13 cellular contexts compared by ENCODE assay signal in genomic region chr1:230680300-230681025, GRCh38. TPM values are rescaled to one million over a fixed set of nuclear protein-coding genes. Genes with fewer than 3 reads are reported as not detected.
"Had no signal": no experiment of that assay in that cellular context is flagged by ENCODE, and none has a peak within 500 bp of the region (broad histone marks: within the 10 kb centered on the region; RNA-seq: fewer than 3 reads in every experiment).

No MANE protein-coding gene starts in this region.

- H3K4me1 Mint-ChIP-seq: activated T-helper 17 cell treated with anti-CD3 and anti-CD28 coated beads, Interleukin-2, amount 50 U/mL, for 72 hours had no signal

- H3K4me3 Mint-ChIP-seq: activated CD4-positive, alpha-beta T cell treated with anti-CD3 and anti-CD28 coated beads, Interleukin-2, amount 10 ng/mL, durations not matched to agents 7 days and 5 days; activated T-helper 17 cell treated with anti-CD3 and anti-CD28 coated beads, Interleukin-2, amount 50 U/mL, for 72 hours; endodermal cell; immature natural killer cell; T-helper 2 cell treated with Interferon-gamma antibody and Interleukin-4, amounts not matched to agents 5 μg/mL and 100 μg/mL, for 36 hours had no signal

- H3K27me3 ChIP-seq: adrenal gland had no signal

- H3K27me3 Mint-ChIP-seq: activated CD4-positive, alpha-beta T cell treated with anti-CD3 and anti-CD28 coated beads, Interleukin-2, amount 10 ng/mL, durations not matched to agents 7 days and 5 days; activated T-helper 17 cell treated with anti-CD3 and anti-CD28 coated beads, Interleukin-2, amount 50 U/mL, for 72 hours had no signal

- H3K27ac Mint-ChIP-seq: activated CD4-positive, alpha-beta T cell treated with anti-CD3 and anti-CD28 coated beads, Interleukin-2, amount 10 ng/mL, durations not matched to agents 7 days and 5 days; activated T-helper 17 cell treated with anti-CD3 and anti-CD28 coated beads, Interleukin-2, amount 50 U/mL, for 72 hours; endodermal cell; T-helper 2 cell treated with Interferon-gamma antibody and Interleukin-4, amounts not matched to agents 5 μg/mL and 100 μg/mL, for 36 hours had no signal

- H3K9me3 Mint-ChIP-seq: activated CD4-positive, alpha-beta T cell treated with anti-CD3 and anti-CD28 coated beads, Interleukin-2, amount 10 ng/mL, durations not matched to agents 7 days and 5 days; activated T-helper 17 cell treated with anti-CD3 and anti-CD28 coated beads, Interleukin-2, amount 50 U/mL, for 72 hours; immature natural killer cell; T-helper 2 cell treated with Interferon-gamma antibody and Interleukin-4, amounts not matched to agents 5 μg/mL and 100 μg/mL, for 36 hours had no signal

- H3K4me3 ChIP-seq: adrenal gland, lung had no signal

- ATAC-seq: activated T-helper 17 cell treated with anti-CD3 and anti-CD28 coated beads, Interleukin-2, amount 50 U/mL, for 72 hours had no signal

- DNase-seq: activated CD4-positive, alpha-beta T cell treated with anti-CD3 and anti-CD28 coated beads, Interleukin-2, amount 10 ng/mL, durations not matched to agents 7 days and 5 days; activated naive CD4-positive, alpha-beta T cell treated with Interleukin-2 at 50 U/mL for 16 hours; adrenal gland; endodermal cell; head of caudate nucleus; immature natural killer cell; midbrain; stimulated activated CD4-positive, alpha-beta T cell treated with anti-CD3 and anti-CD28 coated beads, Interleukin-1b, Interleukin-23, amount 100 ng/mL, for 48 hours had no signal

RNA-seq across cellular contexts. Expression of gene AGT, which starts 33.5 kb away (rescaled TPM):
- total RNA-seq: activated CD4-positive, alpha-beta T cell treated with anti-CD3 and anti-CD28 coated beads, Interleukin-2, amount 10 ng/mL, durations not matched to agents 7 days and 5 days; activated CD8-positive, alpha-beta memory T cell treated with anti-CD3 and anti-CD28 coated beads for 36 hours; activated T-helper 17 cell treated with anti-CD3 and anti-CD28 coated beads, Interleukin-2, amount 50 U/mL, for 72 hours; dermis microvascular lymphatic vessel endothelial cell; endodermal cell had no signal
